17 cellular contexts compared by ENCODE assay signal in the genomic region with DNA sequence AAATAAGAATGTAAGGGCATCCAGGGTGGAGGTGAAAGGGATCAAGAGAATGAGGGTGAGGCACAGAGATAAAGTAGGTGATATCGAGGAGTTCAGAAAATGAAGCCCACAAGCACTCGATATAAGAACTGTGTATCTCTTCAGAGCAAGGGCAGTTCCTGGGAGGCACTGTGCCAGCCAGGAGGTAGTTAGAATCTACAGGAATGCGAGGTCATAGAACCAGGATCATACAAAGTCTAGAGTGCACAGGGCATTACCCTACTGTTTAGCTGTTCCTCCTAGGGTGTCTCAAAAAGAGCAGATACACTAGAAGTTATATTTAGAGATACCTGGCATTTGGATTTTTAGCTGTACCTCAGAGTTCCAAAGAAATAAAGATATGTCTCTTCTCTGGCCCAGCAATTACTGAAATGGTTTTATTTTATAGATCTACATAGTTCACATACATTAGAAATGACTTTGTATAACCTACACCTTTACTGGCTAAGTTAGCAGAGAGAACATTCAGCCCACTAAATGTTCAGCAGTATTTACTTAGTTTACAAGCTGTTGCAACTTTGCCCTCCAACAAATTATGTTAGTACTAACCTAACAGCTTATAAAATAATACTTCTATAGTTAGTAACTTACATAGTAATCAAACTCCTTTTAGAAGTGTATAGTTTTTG. TPM values are rescaled to one million over a fixed set of nuclear protein-coding genes. Genes with fewer than 3 reads are reported as not detected.
DNase-seq lines count a peak whose midpoint lies in the region; ATAC-seq and TF ChIP-seq lines count a peak whose summit lies in the region.
"Had no signal": no experiment of that assay in that cellular context is flagged by ENCODE, and none has a peak within 500 bp of the region (broad histone marks: within the 10 kb centered on the region; RNA-seq: fewer than 3 reads in every experiment).

No MANE protein-coding gene starts in this region.

- H3K9me3 ChIP-seq in HCT116 (ENCODE audit: control insufficient read depth in 1 of 2, insufficient read depth in 1 of 2, low read depth in 1 of 2, low read length in 2 of 2) (no peaks in the 10 kb centered on the region), tibial artery (no peaks in the 10 kb centered on the region)
- H3K9me3 ChIP-seq: suprapubic skin had no signal

- H3K79me2 ChIP-seq in HCT116 (ENCODE audit: insufficient read depth, low read length): no peaks in the 10 kb centered on the region

- TF ChIP-seq CTCF in HCT116 (IDR thresholded peaks at IDR 0.05 in 2 of 3, conservative IDR thresholded peaks at IDR 0.05 in 1 of 3; ENCODE audit: borderline replicate concordance in 1 of 3, insufficient read depth in 1 of 3, low read depth in 2 of 3, low read length in 2 of 3) (no peak), tibial artery (IDR thresholded peaks at IDR 0.05) (no peak)

- no peak for TF ChIP-seq POLR2A in HCT116 (IDR thresholded peaks at IDR 0.05; ENCODE audit: borderline replicate concordance, extremely low read depth, insufficient read depth, insufficient read length)

- no peak for TF ChIP-seq RAD21 in HCT116 (IDR thresholded peaks at IDR 0.05; ENCODE audit: low read depth)

- no peaks in the 10 kb centered on the region for H3K27me3 ChIP-seq in HCT116 (ENCODE audit: insufficient read depth, low read length)
- no peaks in the 10 kb centered on the region for H3K27me3 ChIP-seq in tibial artery
- H3K27me3 ChIP-seq: foreskin keratinocyte, suprapubic skin had no signal

- CTCF ChIA-PET in HCT116 (lab: Charles Lee): no interaction called here

- intact Hi-C loops in HCT116 (cut with micrococcal nuclease): no loop called here
- intact Hi-C loops in left colon (cut with DNase I, micrococcal nuclease): no loop called here
- intact Hi-C loops in tibial artery (cut with DNase I; ENCODE audit: low total_unique reads): loop anchor here (2.0 kb wide), 1 partner anchor 30 kb away; no protein-coding TSS in a partner anchor

- ATAC-seq in HCT116 (no peak), SK-N-SH treated with all-trans-retinoic acid at 6 μM for 48 hours (peak; percentile 49), left colon (peak; percentile 98), GM19463 (IDR thresholded peaks at IDR 0.05; ENCODE audit: unreplicated experiment) (no peak)
- ATAC-seq: GM23338 had no signal

- DNase-seq in HCT116 (ENCODE audit: low read depth, low spot score): no peak
- peak; percentile 82 to 84 for DNase-seq in left colon
- no peak for DNase-seq in tibial artery
- DNase-seq in NCI-H526 (lab: John Stamatoyannopoulos, UW): no peak
- no peak for DNase-seq in CD1c-positive myeloid dendritic cell (ENCODE audit: extremely low spot score)
- DNase-seq: activated CD4-positive, alpha-beta T cell treated with anti-CD3 and anti-CD28 coated beads, Interleukin-2, amount 50 U/mL, for 1 hour; activated naive CD4-positive, alpha-beta T cell treated with anti-CD3 and anti-CD28 coated beads for 36 hours; CD4-positive, alpha-beta T cell; left cardiac atrium; NCI-H1417 treated with DMSO at 0.1 percent for 48 hours had no signal

- RAD21 ChIA-PET in HCT116 (lab: Charles Lee; ENCODE audit: low non-redundant PET in 1 of 2, low total read pairs in 2 of 2, uncharacterized antibody in 2 of 2, unreplicated experiment in 2 of 2): no interaction called here

- H3K9me2 ChIP-seq in HCT116 (ENCODE audit: insufficient read depth): no peaks in the 10 kb centered on the region

- no peak overlapping the region for H3K4me3 ChIP-seq in HCT116 (replicated peaks in 1 of 2; ENCODE audit: low read depth in 1 of 2, low read length in 2 of 2)
- H3K4me3 ChIP-seq in tibial artery: no peak overlapping the region
- H3K4me3 ChIP-seq: GM23338, skin epidermis, suprapubic skin had no signal

- H3K36me3 ChIP-seq in HCT116 (ENCODE audit: control insufficient read depth in 1 of 2, insufficient read depth in 2 of 2, low read length in 2 of 2) (no peaks in the 10 kb centered on the region), tibial artery (no peaks in the 10 kb centered on the region)
- H3K36me3 ChIP-seq: suprapubic skin had no signal

- H2AFZ ChIP-seq in HCT116 (ENCODE audit: low read depth, low read length, poor library complexity, severe bottlenecking): peak overlapping the region; percentile 49
- H2AFZ ChIP-seq: GM23338 had no signal

- no peak overlapping the region for H3K27ac ChIP-seq in HCT116 (ENCODE audit: low read depth, low read length)
- peak overlapping the region; percentile 3 to 66 for H3K27ac ChIP-seq in tibial artery
- H3K27ac ChIP-seq: foreskin keratinocyte, skin epidermis, suprapubic skin had no signal

- POLR2A ChIA-PET in HCT116 (lab: Charles Lee): no interaction called here

- H3K9ac ChIP-seq in HCT116 (ENCODE audit: low read length): no peak overlapping the region

- H4K20me1 ChIP-seq in HCT116 (ENCODE audit: insufficient read depth): no peaks in the 10 kb centered on the region

- peak overlapping the region; percentile 19 for H3K4me2 ChIP-seq in HCT116 (ENCODE audit: low read length)
- H3K4me2 ChIP-seq: GM23338 had no signal

- H3K4me1 ChIP-seq in HCT116 (ENCODE audit: control insufficient read depth in 1 of 2, insufficient read depth in 2 of 2, low read length in 2 of 2) (peaks cover 0 to 22% of the 10 kb centered on the region in 2 experiments; a peak in 2 of 4 replicates), tibial artery (peaks cover 0 to 38% (median 23%) of the 10 kb centered on the region in 4 donors)

- BruUV-seq in HCT116 (replicated peaks; lab: Mats Ljungman, UMichigan): no TSS peak

TF ChIP-seq in HCT116, 20 proteins besides CTCF, POLR2A, EP300 and RAD21 (continues in another document):
- no peak for TF ChIP-seq EGR1 (IDR thresholded peaks at IDR 0.05; ENCODE audit: low read depth)
- TF ChIP-seq SRF (IDR thresholded peaks at IDR 0.05; ENCODE audit: low read depth): no peak
- TF ChIP-seq ZNF274 (IDR thresholded peaks at IDR 0.05; ENCODE audit: low read depth, low read length): no peak
- TF ChIP-seq EZH2phosphoT487 (IDR thresholded peaks at IDR 0.05; ENCODE audit: borderline replicate concordance): no peak
- no peak for TF ChIP-seq CEBPB (IDR thresholded peaks at IDR 0.05; ENCODE audit: low read depth)
- TF ChIP-seq FOSL1 (IDR thresholded peaks at IDR 0.05; ENCODE audit: low read depth): no peak
- no peak for TF ChIP-seq JUND (IDR thresholded peaks at IDR 0.05)
- TF ChIP-seq, protein P1, sequence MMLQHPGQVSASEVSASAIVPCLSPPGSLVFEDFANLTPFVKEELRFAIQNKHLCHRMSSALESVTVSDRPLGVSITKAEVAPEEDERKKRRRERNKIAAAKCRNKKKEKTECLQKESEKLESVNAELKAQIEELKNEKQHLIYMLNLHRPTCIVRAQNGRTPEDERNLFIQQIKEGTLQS (IDR thresholded peaks at IDR 0.05): no peak
- TF ChIP-seq ELF1 (IDR thresholded peaks at IDR 0.05; ENCODE audit: borderline replicate concordance, low read depth): no peak
- TF ChIP-seq SP1 (IDR thresholded peaks at IDR 0.05; ENCODE audit: low read depth): no peak
- no peak for TF ChIP-seq ZFX (IDR thresholded peaks at IDR 0.05)
- TF ChIP-seq TCF7L2 (IDR thresholded peaks at IDR 0.05; ENCODE audit: borderline replicate concordance, extremely low read depth, insufficient read depth, insufficient read length): no peak
- TF ChIP-seq MAX (IDR thresholded peaks at IDR 0.05): no peak
- no peak for TF ChIP-seq YY1 (IDR thresholded peaks at IDR 0.05; ENCODE audit: extremely low read depth, insufficient replicate concordance, low read depth, low read length)
- TF ChIP-seq SIN3A (IDR thresholded peaks at IDR 0.05; ENCODE audit: low read depth): no peak

TF ChIP-seq in SK-N-SH treated with all-trans-retinoic acid at 6 μM for 48 hours, 23 proteins besides CTCF, POLR2A, EP300 and RAD21 (continues in another document):
- TF ChIP-seq CREB5 (CRISPR knock-in tag; IDR thresholded peaks at IDR 0.05; ENCODE audit: low read depth) (no peak), ARNTL (CRISPR knock-in tag; IDR thresholded peaks at IDR 0.05; ENCODE audit: borderline replicate concordance, low read depth) (no peak), ISL1 (CRISPR knock-in tag; IDR thresholded peaks at IDR 0.05) (no peak), OSR1 (CRISPR knock-in tag; IDR thresholded peaks at IDR 0.05) (no peak), ZNF70 (CRISPR knock-in tag; IDR thresholded peaks at IDR 0.05) (no peak), ZNF8 (CRISPR knock-in tag; IDR thresholded peaks at IDR 0.05) (no peak), ZFP30 (CRISPR knock-in tag; IDR thresholded peaks at IDR 0.05) (no peak)
- TF ChIP-seq, protein P2, sequence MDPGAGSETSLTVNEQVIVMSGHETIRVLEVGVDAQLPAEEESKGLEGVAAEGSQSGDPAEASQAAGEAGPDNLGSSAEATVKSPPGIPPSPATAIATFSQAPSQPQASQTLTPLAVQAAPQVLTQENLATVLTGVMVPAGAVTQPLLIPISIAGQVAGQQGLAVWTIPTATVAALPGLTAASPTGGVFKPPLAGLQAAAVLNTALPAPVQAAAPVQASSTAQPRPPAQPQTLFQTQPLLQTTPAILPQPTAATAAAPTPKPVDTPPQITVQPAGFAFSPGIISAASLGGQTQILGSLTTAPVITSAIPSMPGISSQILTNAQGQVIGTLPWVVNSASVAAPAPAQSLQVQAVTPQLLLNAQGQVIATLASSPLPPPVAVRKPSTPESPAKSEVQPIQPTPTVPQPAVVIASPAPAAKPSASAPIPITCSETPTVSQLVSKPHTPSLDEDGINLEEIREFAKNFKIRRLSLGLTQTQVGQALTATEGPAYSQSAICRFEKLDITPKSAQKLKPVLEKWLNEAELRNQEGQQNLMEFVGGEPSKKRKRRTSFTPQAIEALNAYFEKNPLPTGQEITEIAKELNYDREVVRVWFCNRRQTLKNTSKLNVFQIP (CRISPR knock-in tag; IDR thresholded peaks at IDR 0.05; ENCODE audit: borderline replicate concordance, low read depth): no peak

RNA-seq across cellular contexts. Expression of gene OVAAL, which starts 1.6 kb away (rescaled TPM):
- total RNA-seq in HCT116 (2021; ENCODE audit: unreplicated experiment) (not detected), left colon (not detected)
- polyA plus RNA-seq in HCT116 (2012): not detected in 2 replicates
- total RNA-seq: activated naive CD4-positive, alpha-beta T cell treated with anti-CD3 and anti-CD28 coated beads for 36 hours; CD4-positive, alpha-beta T cell; foreskin keratinocyte; GM23338; omental fat pad; suprapubic skin had no signal
- polyA plus RNA-seq: foreskin keratinocyte, GM23338 had no signal

RNA-seq across cellular contexts. Expression of gene ACBD6, which starts 58.0 kb away (rescaled TPM):
- total RNA-seq in HCT116 (2021; ENCODE audit: unreplicated experiment) (43.2 TPM), left colon (10 to 100 TPM; 17.1 to 25.1 TPM)
- 49.7 and 54.4 TPM in 2 replicates for polyA plus RNA-seq in HCT116 (2012)

Comparison
In these comparisons a context has a peak if more than half of its experiments do, and no peak if none do; other contexts are left out.
1. ATAC-seq: peak in SK-N-SH treated with all-trans-retinoic acid at 6 μM for 48 hours (single experiment) and left colon (single experiment); none in HCT116 (single experiment) and GM19463 (single experiment).
2. DNase-seq: peak in left colon (2 of 2); none in HCT116 (single experiment), tibial artery (0 of 2), NCI-H526 (0 of 2) and CD1c-positive myeloid dendritic cell (single experiment).